Comparison of ENCODE assay signal across 8 cellular contexts in the genomic region with DNA sequence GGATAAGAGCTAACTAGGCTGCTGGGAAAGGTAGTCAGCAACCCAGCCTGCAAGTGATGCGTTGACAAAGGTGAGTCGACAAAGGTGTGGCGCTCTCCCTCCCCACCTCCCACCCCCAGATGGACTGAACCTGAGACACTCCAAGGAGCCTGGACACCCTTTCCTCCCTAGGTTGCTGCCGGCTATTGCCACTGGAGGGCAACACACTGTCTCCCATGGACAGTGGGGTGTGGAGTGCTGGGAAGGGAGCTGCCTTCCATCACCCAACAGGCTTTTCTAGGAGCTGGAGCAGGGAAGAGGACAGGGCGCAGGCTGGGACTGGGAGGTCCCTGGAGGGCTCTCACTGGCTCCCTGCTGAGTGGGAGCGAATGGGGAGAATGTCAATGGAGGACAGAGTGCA.
DNase-seq lines count a peak whose midpoint lies in the region; ATAC-seq and TF ChIP-seq lines count a peak whose summit lies in the region.

No MANE protein-coding gene starts in this region.

- in situ Hi-C loops in brain microvascular endothelial cell (cut with HindIII; ENCODE audit: low pct_ligation_motif_present, low sequenced_read_pairs), result no loop called here

- peak; percentile 76 for DNase-seq in BE2C
- DNase-seq in HuH-7 (ENCODE audit: low spot score), result peak; percentile 46
- DNase-seq in brain microvascular endothelial cell, result peak; percentile 35
- no peak for DNase-seq in right lobe of liver
- no peak for DNase-seq in NCI-H1436 (lab: John Stamatoyannopoulos, UW)
- DNase-seq in activated gamma-delta T cell (lab: John Stamatoyannopoulos, UW), result no peak

- intact Hi-C loops in right lobe of liver (cut with DNase I), result no loop called here

- H3K4me1 ChIP-seq in BE2C, result peaks cover 25% of the 10 kb centered on the region
- H3K4me1 ChIP-seq in right lobe of liver, result no peaks in the 10 kb centered on the region

- H3K9me3 ChIP-seq in BE2C, result no peaks in the 10 kb centered on the region
- H3K9me3 ChIP-seq in right lobe of liver, result no peaks in the 10 kb centered on the region

- no peak overlapping the region for H3K4me3 ChIP-seq in BE2C (ENCODE audit: low read depth, low read length)
- no peak overlapping the region for H3K4me3 ChIP-seq in brain microvascular endothelial cell (ENCODE audit: low read depth, low read length)
- H3K4me3 ChIP-seq in right lobe of liver, result no peak overlapping the region

- WGBS in right lobe of liver (ENCODE audit: insufficient coverage, low coverage, low lambda C conversion rate, missing lambda C conversion rate), result 33% methylated on average over 1 of the region's 6 CpGs

- H3K27ac ChIP-seq in brain microvascular endothelial cell (no peak overlapping the region), right lobe of liver (no peak overlapping the region)

- peak; percentile 53 to 76 (median 60) for ATAC-seq in right lobe of liver
- no peak for ATAC-seq in HG02763 (IDR thresholded peaks at IDR 0.05; ENCODE audit: unreplicated experiment)
- no peak for ATAC-seq in GM21381 (IDR thresholded peaks at IDR 0.05; ENCODE audit: unreplicated experiment)

- H3K36me3 ChIP-seq in BE2C, result no peaks in the 10 kb centered on the region
- no peaks in the 10 kb centered on the region for H3K36me3 ChIP-seq in brain microvascular endothelial cell (replicated peaks)
- no peaks in the 10 kb centered on the region for H3K36me3 ChIP-seq in right lobe of liver

- TF ChIP-seq CTCF in BE2C (IDR thresholded peaks at IDR 0.05; ENCODE audit: low read depth, low read length), result peak; percentile 80
- TF ChIP-seq CTCF in brain microvascular endothelial cell (IDR thresholded peaks at IDR 0.05; ENCODE audit: low read depth, low read length, missing control alignments), result peak; percentile 77
- TF ChIP-seq CTCF in right lobe of liver (IDR thresholded peaks at IDR 0.05), result peak; percentile 13 to 29 (median 26)

- H3K27me3 ChIP-seq in BE2C, result no peaks in the 10 kb centered on the region
- H3K27me3 ChIP-seq in brain microvascular endothelial cell (replicated peaks), result peaks cover 30% of the 10 kb centered on the region
- no peaks in the 10 kb centered on the region for H3K27me3 ChIP-seq in right lobe of liver

- no peak for TF ChIP-seq POLR2A in right lobe of liver (IDR thresholded peaks at IDR 0.05)

Comparison
In these comparisons a context has a peak if more than half of its experiments do, and no peak if none do; other contexts are left out.
1. DNase-seq: peak in BE2C (single experiment), HuH-7 (single experiment) and brain microvascular endothelial cell (single experiment); none in right lobe of liver (0 of 3), NCI-H1436 (single experiment) and activated gamma-delta T cell (single experiment).
2. CTCF ChIP-seq: peak in every context shown above with its lines; median percentile 80 in BE2C; 77 in brain microvascular endothelial cell; 26 in right lobe of liver.
3. ATAC-seq: peak in right lobe of liver (4 of 4); none in HG02763 (single experiment) and GM21381 (single experiment).